7 cellular contexts compared by ENCODE assay signal in the genomic region with DNA sequence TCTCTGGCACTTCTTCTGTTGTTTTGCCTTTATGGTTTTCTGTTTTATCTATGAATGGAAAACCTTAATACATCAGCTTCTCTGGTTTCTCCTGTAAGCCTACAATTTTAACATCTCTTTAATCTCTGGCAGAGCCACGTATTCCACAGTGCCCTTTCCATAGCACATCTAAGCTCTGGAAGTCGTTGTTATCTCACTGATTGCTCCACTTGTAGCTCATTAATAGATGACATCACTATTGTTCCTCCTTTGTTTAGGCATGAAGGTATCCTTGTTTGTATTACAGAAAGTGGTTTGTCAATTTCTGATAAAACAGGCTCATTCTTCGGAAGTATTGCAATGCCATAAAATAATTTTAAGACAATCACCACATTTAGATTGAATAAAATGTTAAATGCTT.
"Had no signal": no experiment of that assay in that cellular context is flagged by ENCODE, and none has a peak within 500 bp of the region (broad histone marks: within the 10 kb centered on the region; RNA-seq: fewer than 3 reads in every experiment).

No MANE protein-coding gene starts in this region.

- ATAC-seq: HCT116 had no signal

- H3K4me3 Mint-ChIP-seq: HFFc6, IgD-negative memory B cell had no signal

- H3K27ac Mint-ChIP-seq: HFFc6, IgD-negative memory B cell had no signal

- H3K27me3 Mint-ChIP-seq: IgD-negative memory B cell had no signal

- H3K9me3 Mint-ChIP-seq: IgD-negative memory B cell had no signal

- H3K36me3 Mint-ChIP-seq: IgD-negative memory B cell had no signal

- H3K4me3 ChIP-seq: HAP-1 had no signal

- H3K36me3 ChIP-seq: HAP-1 had no signal

- DNase-seq: GOT3, H7, HFFc6, KBM-7 had no signal

- H3K4me1 ChIP-seq: HAP-1 had no signal
